In the genomic region with DNA sequence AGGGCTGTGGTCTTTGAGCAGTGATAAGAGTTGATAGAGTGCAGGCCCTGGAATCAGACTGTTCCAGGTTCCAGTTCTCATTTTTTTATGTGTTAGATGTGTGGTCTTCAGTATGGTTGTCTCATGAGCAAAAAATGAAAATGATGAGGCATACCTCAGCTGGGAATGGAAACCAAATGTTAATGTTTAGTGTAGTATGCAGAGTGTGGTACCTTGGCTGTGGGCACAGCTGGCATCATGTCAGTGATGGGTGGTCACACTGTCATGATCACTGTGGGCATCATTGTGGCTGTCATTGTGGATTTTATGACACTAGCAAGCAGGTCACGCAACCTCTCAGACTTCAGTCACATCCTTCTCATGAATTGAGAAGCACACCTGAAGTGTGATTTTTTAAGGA, we compare ENCODE assay signal across 19 cellular contexts. TPM values are rescaled to one million over a fixed set of nuclear protein-coding genes. Genes with fewer than 3 reads are reported as not detected.
DNase-seq lines count a peak whose midpoint lies in the region; ATAC-seq lines count a peak whose summit lies in the region.
"Had no signal": no experiment of that assay in that cellular context is flagged by ENCODE, and none has a peak within 500 bp of the region (broad histone marks: within the 10 kb centered on the region; RNA-seq: fewer than 3 reads in every experiment).

No MANE protein-coding gene starts in this region.

- H4K91ac ChIP-seq in trophoblast cell (ENCODE audit: low read depth, low read length): no peak overlapping the region

- peak; percentile 58 for ATAC-seq in GM18870 (IDR thresholded peaks at IDR 0.05; ENCODE audit: unreplicated experiment)
- ATAC-seq in HG02678 (IDR thresholded peaks at IDR 0.05; ENCODE audit: unreplicated experiment): no peak

- no peak overlapping the region for H3K4ac ChIP-seq in trophoblast cell (ENCODE audit: low read depth, low read length)

- no peak overlapping the region for H3K27ac ChIP-seq in trophoblast cell (ENCODE audit: low read depth, low read length)

- H4K12ac ChIP-seq in trophoblast cell (ENCODE audit: low read depth, low read length): no peak overlapping the region

- WGBS in trophoblast cell (ENCODE audit: extremely low coverage, insufficient coverage, insufficient read length): no CpG with 5 or more reads among the region's 1 CpG

- no peak overlapping the region for H4K8ac ChIP-seq in trophoblast cell (ENCODE audit: low read depth, low read length)

- H2BK12ac ChIP-seq in trophoblast cell (ENCODE audit: low read length): no peak overlapping the region

- H3K79me1 ChIP-seq in trophoblast cell (ENCODE audit: low read length): no peaks in the 10 kb centered on the region

- peaks cover 2% of the 10 kb centered on the region for H3K9me3 ChIP-seq in trophoblast cell (ENCODE audit: insufficient read depth, low read depth, low read length)
- H3K9me3 ChIP-seq: BE2C had no signal

- H3K36me3 ChIP-seq in trophoblast cell (ENCODE audit: control insufficient read depth in 1 of 2, insufficient read depth in 2 of 2, low read length in 2 of 2): no peaks in the 10 kb centered on the region
- H3K36me3 ChIP-seq: BE2C had no signal

- peak overlapping the region; percentile 54 for H3K9ac ChIP-seq in trophoblast cell (ENCODE audit: low read length)

- no peak overlapping the region for H2AK5ac ChIP-seq in trophoblast cell (ENCODE audit: low read length)

- peaks cover 2% of the 10 kb centered on the region in 2 experiments for H3K4me1 ChIP-seq in trophoblast cell (ENCODE audit: control insufficient read depth in 1 of 2, insufficient read depth in 2 of 2, low read length in 2 of 2)
- H3K4me1 ChIP-seq: BE2C had no signal

- DNase-seq in ACHN (peak; percentile 12), M059J (ENCODE audit: low read depth) (peak; percentile 76), trophoblast cell (no peak), EL (no peak)
- no peak for DNase-seq in stimulated activated CD4-positive, alpha-beta T cell treated with anti-CD3 and anti-CD28 coated beads, Interleukin-1b, Interleukin-23, amount 100 ng/mL, for 48 hours
- DNase-seq: BE2C; Calu3; CD4-positive, alpha-beta memory T cell; DMS53; GOT3; Kasumi-1; NCI-H1105; NCI-H1694 treated with DMSO at 0.1 percent for 48 hours; NCI-H2171; NCI-H446; NK-92 treated with Interleukin-12 subunit alpha and Interleukin-12 subunit beta, amount 100 ng/mL, for 24 hours had no signal

- H2BK5ac ChIP-seq in trophoblast cell (ENCODE audit: low read depth, low read length, poor library complexity): no peak overlapping the region

- no peak overlapping the region for H2BK120ac ChIP-seq in trophoblast cell (ENCODE audit: insufficient read depth, low read length, poor library complexity)

- no peaks in the 10 kb centered on the region for H3K79me2 ChIP-seq in trophoblast cell (ENCODE audit: control insufficient read depth, insufficient read depth, low read length, poor library complexity)

- H3K18ac ChIP-seq in trophoblast cell (ENCODE audit: low read length): no peak overlapping the region

- in situ Hi-C loops in ACHN (cut with HindIII; ENCODE audit: low pct_ligation_motif_present, low pct_unique_long_range_greater_than_20kb, low sequenced_read_pairs): loop anchor here (25.0 kb wide), 1 partner anchor 115 kb away; a partner anchor contains a TSS

- H3K23ac ChIP-seq in trophoblast cell (ENCODE audit: low read length): peak overlapping the region; percentile 100

- peak overlapping the region; percentile 40 for H3K4me3 ChIP-seq in trophoblast cell (ENCODE audit: low read depth, low read length)

- H3K14ac ChIP-seq in trophoblast cell (ENCODE audit: low read length): no peak overlapping the region

- H3K27me3 ChIP-seq in trophoblast cell (ENCODE audit: insufficient read depth, low read length): no peaks in the 10 kb centered on the region
- H3K27me3 ChIP-seq: BE2C had no signal

- H3K4me2 ChIP-seq in trophoblast cell (ENCODE audit: low read length): no peak overlapping the region

- H2AFZ ChIP-seq in trophoblast cell (ENCODE audit: insufficient read depth, low read length, poor library complexity): no peak overlapping the region

RNA-seq across cellular contexts. Expression of a gene that starts 6.4 kb away (rescaled TPM):
- total RNA-seq in M059J (2014; rRNA removed; shearing (Covaris generic)): 36.7 and 40.7 TPM in 2 replicates
- polyA plus RNA-seq in trophoblast cell (2013): 1.9 and 2.0 TPM in 2 replicates
- total RNA-seq: CD4-positive, alpha-beta memory T cell; OCI-LY7 had no signal
- polyA plus RNA-seq: CD4-positive, alpha-beta memory T cell had no signal

Comparison
In these comparisons a context has a peak if more than half of its experiments do, and no peak if none do; other contexts are left out.
1. DNase-seq: peak in ACHN (single experiment) and M059J (single experiment); none in trophoblast cell (0 of 2), EL (single experiment) and stimulated activated CD4-positive, alpha-beta T cell treated with anti-CD3 and anti-CD28 coated beads, Interleukin-1b, Interleukin-23, amount 100 ng/mL, for 48 hours (single experiment).